1 cellular context compared by ENCODE assay signal in genomic region chr20:34215711-34216381, GRCh38.
TF ChIP-seq lines count a peak whose summit lies in the region.

No MANE protein-coding gene starts in this region.

TF ChIP-seq in K562, 482 proteins besides CTCF, POLR2A, EP300 and RAD21 (continued from another document and continues in another):
- TF ChIP-seq, protein P1, sequence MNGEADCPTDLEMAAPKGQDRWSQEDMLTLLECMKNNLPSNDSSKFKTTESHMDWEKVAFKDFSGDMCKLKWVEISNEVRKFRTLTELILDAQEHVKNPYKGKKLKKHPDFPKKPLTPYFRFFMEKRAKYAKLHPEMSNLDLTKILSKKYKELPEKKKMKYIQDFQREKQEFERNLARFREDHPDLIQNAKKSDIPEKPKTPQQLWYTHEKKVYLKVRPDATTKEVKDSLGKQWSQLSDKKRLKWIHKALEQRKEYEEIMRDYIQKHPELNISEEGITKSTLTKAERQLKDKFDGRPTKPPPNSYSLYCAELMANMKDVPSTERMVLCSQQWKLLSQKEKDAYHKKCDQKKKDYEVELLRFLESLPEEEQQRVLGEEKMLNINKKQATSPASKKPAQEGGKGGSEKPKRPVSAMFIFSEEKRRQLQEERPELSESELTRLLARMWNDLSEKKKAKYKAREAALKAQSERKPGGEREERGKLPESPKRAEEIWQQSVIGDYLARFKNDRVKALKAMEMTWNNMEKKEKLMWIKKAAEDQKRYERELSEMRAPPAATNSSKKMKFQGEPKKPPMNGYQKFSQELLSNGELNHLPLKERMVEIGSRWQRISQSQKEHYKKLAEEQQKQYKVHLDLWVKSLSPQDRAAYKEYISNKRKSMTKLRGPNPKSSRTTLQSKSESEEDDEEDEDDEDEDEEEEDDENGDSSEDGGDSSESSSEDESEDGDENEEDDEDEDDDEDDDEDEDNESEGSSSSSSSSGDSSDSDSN (IDR thresholded peaks at IDR 0.05; ENCODE audit: borderline replicate concordance in 1 of 2, low read depth in 2 of 2, low read length in 2 of 2): 0 out of 4 replicates have a peak, but pooled peaks of 1 of the 2 experiments have one; percentile 45
- TF ChIP-seq NR1H2 (CRISPR knock-in tag; IDR thresholded peaks at IDR 0.05) (no peak), ID3 (CRISPR knock-in tag; IDR thresholded peaks at IDR 0.05) (no peak), ID3 (tag; IDR thresholded peaks at IDR 0.05) (0 out of 2 replicates have a peak, but pooled peaks have one; percentile 51), BACH1 (tag; IDR thresholded peaks at IDR 0.05) (peak; percentile 70; the same call in 1 of the 2 replicates), ZNF592 (IDR thresholded peaks at IDR 0.05) (peak; percentile 62; the same call in 1 of the 2 replicates), CBFA2T2 (conservative IDR thresholded peaks at IDR 0.05) (no peak), ZNF316 (IDR thresholded peaks at IDR 0.05) (peak; percentile 95), MGA (IDR thresholded peaks at IDR 0.05) (peak; percentile 79), POLR2AphosphoS5 (IDR thresholded peaks at IDR 0.05; ENCODE audit: control insufficient read depth, insufficient read depth, low read depth, low read length) (0 out of 2 replicates have a peak, but pooled peaks have one; percentile 38), POLR2G (IDR thresholded peaks at IDR 0.05; ENCODE audit: low read depth, low read length) (peak; percentile 90), L3MBTL2 (IDR thresholded peaks at IDR 0.05) (peak; percentile 85), ILK (tag; IDR thresholded peaks at IDR 0.05; ENCODE audit: borderline replicate concordance, low read depth) (no peak), EP400 (IDR thresholded peaks at IDR 0.05) (0 out of 2 replicates have a peak, but pooled peaks have one; percentile 30), EGR1 (conservative IDR thresholded peaks at IDR 0.05) (peak; percentile 41; the same call in 1 of the 2 replicates), JUND (IDR thresholded peaks at IDR 0.05; ENCODE audit: borderline replicate concordance, low read depth, low read length) (peak; percentile 60; the same call in 1 of the 2 replicates), JUND (tag; IDR thresholded peaks at IDR 0.05; ENCODE audit: borderline replicate concordance, low read depth, low read length) (peak; percentile 37; the same call in 1 of the 3 replicates), HNRNPL (IDR thresholded peaks at IDR 0.05; ENCODE audit: low read depth, low read length) (peak; percentile 66; the same call in 1 of the 2 replicates), CTBP1 (IDR thresholded peaks at IDR 0.05; ENCODE audit: borderline replicate concordance) (peak; percentile 77; the same call in 1 of the 2 replicates), SUPT5H (IDR thresholded peaks at IDR 0.05) (peak; percentile 59; the same call in 1 of the 2 replicates), GATAD2A (IDR thresholded peaks at IDR 0.05) (no peak), RB1 (IDR thresholded peaks at IDR 0.05; ENCODE audit: low read depth) (peak; percentile 69; the same call in 1 of the 2 replicates), EHMT2 (IDR thresholded peaks at IDR 0.05) (no peak), NFYB (IDR thresholded peaks at IDR 0.05; ENCODE audit: extremely low read depth, insufficient read length) (no peak), NFE2 (IDR thresholded peaks at IDR 0.05; ENCODE audit: low read depth) (peak; percentile 72), CREB3 (tag; conservative IDR thresholded peaks at IDR 0.05; ENCODE audit: low read depth) (no peak)
- TF ChIP-seq, protein P2, sequence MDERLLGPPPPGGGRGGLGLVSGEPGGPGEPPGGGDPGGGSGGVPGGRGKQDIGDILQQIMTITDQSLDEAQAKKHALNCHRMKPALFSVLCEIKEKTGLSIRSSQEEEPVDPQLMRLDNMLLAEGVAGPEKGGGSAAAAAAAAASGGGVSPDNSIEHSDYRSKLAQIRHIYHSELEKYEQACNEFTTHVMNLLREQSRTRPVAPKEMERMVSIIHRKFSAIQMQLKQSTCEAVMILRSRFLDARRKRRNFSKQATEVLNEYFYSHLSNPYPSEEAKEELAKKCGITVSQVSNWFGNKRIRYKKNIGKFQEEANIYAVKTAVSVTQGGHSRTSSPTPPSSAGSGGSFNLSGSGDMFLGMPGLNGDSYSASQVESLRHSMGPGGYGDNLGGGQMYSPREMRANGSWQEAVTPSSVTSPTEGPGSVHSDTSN (CRISPR knock-in tag; IDR thresholded peaks at IDR 0.05; ENCODE audit: low read depth): no peak; the same call in 1 of the 2 replicates
- TF ChIP-seq, protein P2 (tag; conservative IDR thresholded peaks at IDR 0.05; ENCODE audit: low read depth): peak; percentile 34
- TF ChIP-seq, protein P3, sequence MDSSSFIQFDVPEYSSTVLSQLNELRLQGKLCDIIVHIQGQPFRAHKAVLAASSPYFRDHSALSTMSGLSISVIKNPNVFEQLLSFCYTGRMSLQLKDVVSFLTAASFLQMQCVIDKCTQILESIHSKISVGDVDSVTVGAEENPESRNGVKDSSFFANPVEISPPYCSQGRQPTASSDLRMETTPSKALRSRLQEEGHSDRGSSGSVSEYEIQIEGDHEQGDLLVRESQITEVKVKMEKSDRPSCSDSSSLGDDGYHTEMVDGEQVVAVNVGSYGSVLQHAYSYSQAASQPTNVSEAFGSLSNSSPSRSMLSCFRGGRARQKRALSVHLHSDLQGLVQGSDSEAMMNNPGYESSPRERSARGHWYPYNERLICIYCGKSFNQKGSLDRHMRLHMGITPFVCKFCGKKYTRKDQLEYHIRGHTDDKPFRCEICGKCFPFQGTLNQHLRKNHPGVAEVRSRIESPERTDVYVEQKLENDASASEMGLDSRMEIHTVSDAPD (CRISPR knock-in tag; IDR thresholded peaks at IDR 0.05): no peak
- TF ChIP-seq, protein P4, sequence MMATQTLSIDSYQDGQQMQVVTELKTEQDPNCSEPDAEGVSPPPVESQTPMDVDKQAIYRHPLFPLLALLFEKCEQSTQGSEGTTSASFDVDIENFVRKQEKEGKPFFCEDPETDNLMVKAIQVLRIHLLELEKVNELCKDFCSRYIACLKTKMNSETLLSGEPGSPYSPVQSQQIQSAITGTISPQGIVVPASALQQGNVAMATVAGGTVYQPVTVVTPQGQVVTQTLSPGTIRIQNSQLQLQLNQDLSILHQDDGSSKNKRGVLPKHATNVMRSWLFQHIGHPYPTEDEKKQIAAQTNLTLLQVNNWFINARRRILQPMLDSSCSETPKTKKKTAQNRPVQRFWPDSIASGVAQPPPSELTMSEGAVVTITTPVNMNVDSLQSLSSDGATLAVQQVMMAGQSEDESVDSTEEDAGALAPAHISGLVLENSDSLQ (IDR thresholded peaks at IDR 0.05): peak; percentile 94
